ENCODE assay signal across 8 cellular contexts in the genomic region with DNA sequence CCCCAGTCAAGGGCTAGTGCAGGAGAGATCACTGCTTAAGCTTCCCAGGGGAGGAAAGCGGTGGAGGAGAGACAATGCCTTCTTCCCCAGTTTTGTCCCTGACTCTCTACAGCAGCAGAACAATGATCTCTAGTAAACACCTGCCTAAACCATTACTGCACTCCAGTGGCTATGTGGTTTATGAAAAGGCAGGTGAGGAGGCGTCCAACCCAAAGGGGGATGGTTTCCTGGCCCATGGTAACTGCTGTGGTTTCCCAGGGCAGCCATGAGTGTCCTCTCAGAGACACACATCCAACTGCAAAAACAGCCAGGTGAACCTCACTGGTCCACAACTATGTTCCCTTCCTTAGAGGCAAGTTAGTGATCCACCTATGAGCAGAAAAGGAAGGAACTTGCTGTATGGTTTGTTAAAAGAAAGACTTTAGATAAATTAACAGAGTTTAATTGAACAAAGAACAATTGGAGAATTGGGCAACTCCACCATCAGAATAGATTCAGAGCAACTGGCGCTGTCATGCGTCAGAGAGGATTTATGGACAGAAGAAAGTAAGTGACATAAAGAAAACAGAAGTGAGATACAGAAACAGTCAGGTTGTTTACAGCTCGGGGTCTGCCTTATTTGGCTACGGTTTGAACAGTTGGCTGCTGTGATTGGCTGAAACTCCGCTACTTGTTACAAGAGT. TPM values are rescaled to one million over a fixed set of nuclear protein-coding genes. Genes with fewer than 3 reads are reported as not detected.
DNase-seq lines count a peak whose midpoint lies in the region; ATAC-seq and TF ChIP-seq lines count a peak whose summit lies in the region.

No MANE protein-coding gene starts in this region.

- H3K4me2 ChIP-seq in smooth muscle cell, result no peak overlapping the region

- H3K36me3 Mint-ChIP-seq in effector memory CD8-positive, alpha-beta T cell (ENCODE audit: insufficient read depth), result peaks cover 29% of the 10 kb centered on the region

- H3K4me1 Mint-ChIP-seq in effector memory CD8-positive, alpha-beta T cell (ENCODE audit: low read depth in 2 of 2), result peaks cover 52 to 56% of the 10 kb centered on the region in 2 donors

- intact Hi-C loops in upper lobe of right lung (cut with DNase I), result no loop called here

- H3K27ac ChIP-seq in smooth muscle cell (ENCODE audit: low read depth) (no peak overlapping the region), coronary artery (no peak overlapping the region), upper lobe of right lung (no peak overlapping the region)

- no peak overlapping the region for H3K9ac ChIP-seq in smooth muscle cell (ENCODE audit: low read depth)

- H4K20me1 ChIP-seq in smooth muscle cell (ENCODE audit: low read depth), result no peaks in the 10 kb centered on the region

- ATAC-seq in HG02610 (IDR thresholded peaks at IDR 0.05; ENCODE audit: unreplicated experiment) (peak; percentile 46), upper lobe of right lung (no peak)
- peak; percentile 18 for ATAC-seq in effector memory CD8-positive, alpha-beta T cell (replicated peaks)

- WGBS in smooth muscle cell (ENCODE audit: low lambda C conversion rate), result 90% methylated on average over 7 of the region's 7 CpGs

- H3K27me3 ChIP-seq in smooth muscle cell (ENCODE audit: low read depth) (peaks cover 22% of the 10 kb centered on the region), upper lobe of right lung (no peaks in the 10 kb centered on the region)

- H3K4me3 ChIP-seq in smooth muscle cell, result no peak overlapping the region
- no peak overlapping the region for H3K4me3 ChIP-seq in coronary artery
- H3K4me3 ChIP-seq in upper lobe of right lung, result no peak overlapping the region

- no peaks in the 10 kb centered on the region for H3K9me3 Mint-ChIP-seq in effector memory CD8-positive, alpha-beta T cell

- peak overlapping the region; percentile 66 to 71 for H3K4me3 Mint-ChIP-seq in effector memory CD8-positive, alpha-beta T cell

- H3K4me1 ChIP-seq in smooth muscle cell (ENCODE audit: low read depth), result no peaks in the 10 kb centered on the region
- H3K4me1 ChIP-seq in upper lobe of right lung, result peaks cover 3% of the 10 kb centered on the region

- H2AFZ ChIP-seq in smooth muscle cell (ENCODE audit: low read depth), result no peak overlapping the region

- H3K9me3 ChIP-seq in smooth muscle cell (replicated peaks; ENCODE audit: low read depth) (no peaks in the 10 kb centered on the region), upper lobe of right lung (no peaks in the 10 kb centered on the region)

- no peaks in the 10 kb centered on the region for H3K79me2 ChIP-seq in smooth muscle cell (ENCODE audit: low read depth)

- H3F3A ChIP-seq in smooth muscle cell (ENCODE audit: low read depth), result peaks cover 6% of the 10 kb centered on the region

- H3K36me3 ChIP-seq in smooth muscle cell (ENCODE audit: low read depth) (no peaks in the 10 kb centered on the region), upper lobe of right lung (no peaks in the 10 kb centered on the region)

- TF ChIP-seq CTCF in smooth muscle cell (IDR thresholded peaks at IDR 0.05; ENCODE audit: borderline replicate concordance, insufficient read depth, poor library complexity, severe bottlenecking) (no peak), coronary artery (IDR thresholded peaks at IDR 0.05) (no peak), upper lobe of right lung (IDR thresholded peaks at IDR 0.05) (no peak)

- peak; percentile 43 for DNase-seq in activated CD4-positive, alpha-beta T cell treated with anti-CD3 and anti-CD28 coated beads for 48 hours
- no peak for DNase-seq in activated CD4-positive, alpha-beta T cell treated with anti-CD3 and anti-CD28 coated beads for 4 hours
- DNase-seq in NCI-H1436 (lab: John Stamatoyannopoulos, UW) (peak; percentile 30), smooth muscle cell (lab: John Stamatoyannopoulos, UW; ENCODE audit: unreplicated experiment) (no peak), coronary artery (ENCODE audit: low spot score) (no peak), upper lobe of right lung (no peak)
- DNase-seq in effector memory CD8-positive, alpha-beta T cell, result no peak

- H3K27ac Mint-ChIP-seq in effector memory CD8-positive, alpha-beta T cell, result peak overlapping the region; percentile 81 to 95

- H3K27me3 Mint-ChIP-seq in effector memory CD8-positive, alpha-beta T cell, result no peaks in the 10 kb centered on the region

RNA-seq across cellular contexts. Expression of gene TTC39C, which starts 4.8 kb away (rescaled TPM):
- total RNA-seq in smooth muscle cell (10.4 TPM in 2 replicates), upper lobe of right lung (14.8 TPM)
- 3.1 and 4.6 TPM in 2 replicates for polyA plus RNA-seq in smooth muscle cell

Comparison
In these comparisons a context has a peak if more than half of its experiments do, and no peak if none do; other contexts are left out.
1. DNase-seq: peak in activated CD4-positive, alpha-beta T cell treated with anti-CD3 and anti-CD28 coated beads for 48 hours (single experiment) and NCI-H1436 (single experiment); none in activated CD4-positive, alpha-beta T cell treated with anti-CD3 and anti-CD28 coated beads for 4 hours (0 of 2), effector memory CD8-positive, alpha-beta T cell (0 of 3), smooth muscle cell (single experiment), coronary artery (single experiment) and upper lobe of right lung (single experiment).